ENCODE assay signal across 8 cellular contexts in the genomic region with DNA sequence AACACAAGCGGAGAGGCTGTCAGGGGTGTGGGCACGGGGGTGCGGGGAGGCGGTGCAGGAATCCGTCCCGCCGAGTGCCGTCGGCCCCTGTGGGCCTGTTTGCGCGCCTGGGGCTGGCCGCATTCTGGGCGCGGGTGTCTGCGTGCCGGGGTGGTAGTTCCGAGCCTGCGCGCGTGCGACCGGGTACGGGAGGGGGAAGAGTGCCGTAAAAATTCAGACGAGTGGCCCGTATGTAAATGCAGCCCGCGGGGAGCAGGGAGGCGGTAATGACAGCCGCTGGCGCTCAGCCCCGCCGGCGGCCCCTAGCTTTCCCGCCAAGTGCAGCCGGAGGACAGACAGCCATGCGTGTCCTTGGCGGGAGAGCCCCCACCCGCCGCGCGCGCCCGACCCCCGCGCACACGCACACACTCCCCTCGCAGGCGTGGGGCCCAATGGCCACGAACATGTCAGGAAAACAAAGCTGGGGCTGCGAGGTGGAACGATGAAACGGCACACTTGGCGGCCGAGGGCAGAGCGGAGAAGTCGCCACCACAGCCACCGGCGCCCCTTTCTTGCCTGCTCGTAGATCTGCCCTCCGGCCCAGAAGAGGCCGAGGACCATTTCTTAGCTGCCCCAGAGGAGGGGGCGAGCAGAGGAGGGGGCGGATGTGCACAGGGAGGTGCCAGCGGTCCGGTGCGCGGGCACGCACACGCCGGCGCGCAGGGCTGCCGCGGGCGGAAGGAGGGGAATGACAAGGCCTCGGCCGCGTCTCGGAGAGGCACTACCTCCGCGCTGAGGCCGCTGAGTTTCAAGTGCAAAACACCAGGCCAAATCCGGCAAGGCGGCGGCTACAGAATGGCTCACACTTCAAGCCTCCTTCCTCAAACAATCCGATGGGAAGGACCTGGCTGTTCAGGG.
A peak's percentile ranks its signal among the peaks of the same experiment; 100 is the strongest.
DNase-seq lines count a peak whose midpoint lies in the region; ATAC-seq and TF ChIP-seq lines count a peak whose summit lies in the region.

No MANE protein-coding gene starts in this region.

- no peaks in the 10 kb centered on the region for H3K79me2 ChIP-seq in smooth muscle cell (ENCODE audit: low read depth)

- H3K4me3 Mint-ChIP-seq in activated naive CD8-positive, alpha-beta T cell treated with anti-CD3 and anti-CD28 coated beads for 36 hours = peak overlapping the region; percentile 68

- H3K27ac Mint-ChIP-seq in activated naive CD8-positive, alpha-beta T cell treated with anti-CD3 and anti-CD28 coated beads for 36 hours = no peak overlapping the region

- ATAC-seq in GM18511 (IDR thresholded peaks at IDR 0.05; ENCODE audit: unreplicated experiment) = peak; percentile 75
- ATAC-seq in HG02943 (IDR thresholded peaks at IDR 0.05; ENCODE audit: low read depth, unreplicated experiment) = peak; percentile 59

- H3K36me3 Mint-ChIP-seq in activated naive CD8-positive, alpha-beta T cell treated with anti-CD3 and anti-CD28 coated beads for 36 hours = peaks cover 13% of the 10 kb centered on the region

- H4K20me1 ChIP-seq in smooth muscle cell (ENCODE audit: low read depth) = no peaks in the 10 kb centered on the region

- peak overlapping the region; percentile 75 for H2AFZ ChIP-seq in smooth muscle cell (ENCODE audit: low read depth)

- WGBS in smooth muscle cell (ENCODE audit: low lambda C conversion rate) = 2% methylated on average over 43 of the region's 87 CpGs

- peaks cover 25% of the 10 kb centered on the region for H3K4me1 ChIP-seq in iPS-15b (ENCODE audit: control insufficient read depth, insufficient read depth, low read length)
- peaks cover 8% of the 10 kb centered on the region for H3K4me1 ChIP-seq in smooth muscle cell (ENCODE audit: low read depth)

- peak; percentile 87 for DNase-seq in Ammon's horn (ENCODE audit: low spot score)
- DNase-seq in NCI-H2227 (lab: John Stamatoyannopoulos, UW; ENCODE audit: unreplicated experiment) = peak; percentile 86
- DNase-seq in activated naive CD8-positive, alpha-beta T cell treated with anti-CD3 and anti-CD28 coated beads for 36 hours = peak; percentile 53
- DNase-seq in smooth muscle cell (lab: John Stamatoyannopoulos, UW; ENCODE audit: unreplicated experiment) = no peak
- DNase-seq in glomerular visceral epithelial cell (ENCODE audit: extremely low spot score) = no peak

- H3K9me3 ChIP-seq in iPS-15b (ENCODE audit: control insufficient read depth, insufficient read depth, low read length) (no peaks in the 10 kb centered on the region), smooth muscle cell (replicated peaks; ENCODE audit: low read depth) (no peaks in the 10 kb centered on the region)

- peaks cover 20% of the 10 kb centered on the region for H3K4me1 Mint-ChIP-seq in activated naive CD8-positive, alpha-beta T cell treated with anti-CD3 and anti-CD28 coated beads for 36 hours

- peak overlapping the region; percentile 97 for H3K4me2 ChIP-seq in smooth muscle cell

- H3K27me3 ChIP-seq in iPS-15b (ENCODE audit: control insufficient read depth, insufficient read depth, low read length) = peaks cover 80% of the 10 kb centered on the region
- H3K27me3 ChIP-seq in smooth muscle cell (ENCODE audit: low read depth) = peaks cover 100% of the 10 kb centered on the region

- peaks cover 4% of the 10 kb centered on the region for H3F3A ChIP-seq in smooth muscle cell (ENCODE audit: low read depth)

- H3K9me3 Mint-ChIP-seq in activated naive CD8-positive, alpha-beta T cell treated with anti-CD3 and anti-CD28 coated beads for 36 hours = peaks cover 11% of the 10 kb centered on the region

- H3K27ac ChIP-seq in smooth muscle cell (ENCODE audit: low read depth) = no peak overlapping the region

- peaks cover 95% of the 10 kb centered on the region for H3K27me3 Mint-ChIP-seq in activated naive CD8-positive, alpha-beta T cell treated with anti-CD3 and anti-CD28 coated beads for 36 hours

- no peak for TF ChIP-seq CTCF in smooth muscle cell (IDR thresholded peaks at IDR 0.05; ENCODE audit: borderline replicate concordance, insufficient read depth, poor library complexity, severe bottlenecking)

- no peak overlapping the region for H3K9ac ChIP-seq in iPS-15b (ENCODE audit: low read depth, low read length)
- H3K9ac ChIP-seq in smooth muscle cell (ENCODE audit: low read depth) = no peak overlapping the region

- peak overlapping the region; percentile 48 for H3K4me3 ChIP-seq in iPS-15b (ENCODE audit: low read depth, low read length)
- peak overlapping the region; percentile 58 for H3K4me3 ChIP-seq in smooth muscle cell

- H3K36me3 ChIP-seq in iPS-15b (ENCODE audit: control insufficient read depth, insufficient read depth, low read length) = no peaks in the 10 kb centered on the region
- H3K36me3 ChIP-seq in smooth muscle cell (ENCODE audit: low read depth) = no peaks in the 10 kb centered on the region

Comparison
In these comparisons a context has a peak if more than half of its experiments do, and no peak if none do; other contexts are left out.
1. DNase-seq: peak in Ammon's horn (single experiment), NCI-H2227 (single experiment) and activated naive CD8-positive, alpha-beta T cell treated with anti-CD3 and anti-CD28 coated beads for 36 hours (single experiment); none in smooth muscle cell (single experiment) and glomerular visceral epithelial cell (single experiment).